ENCODE assay signal across 35 cellular contexts in the genomic region with DNA sequence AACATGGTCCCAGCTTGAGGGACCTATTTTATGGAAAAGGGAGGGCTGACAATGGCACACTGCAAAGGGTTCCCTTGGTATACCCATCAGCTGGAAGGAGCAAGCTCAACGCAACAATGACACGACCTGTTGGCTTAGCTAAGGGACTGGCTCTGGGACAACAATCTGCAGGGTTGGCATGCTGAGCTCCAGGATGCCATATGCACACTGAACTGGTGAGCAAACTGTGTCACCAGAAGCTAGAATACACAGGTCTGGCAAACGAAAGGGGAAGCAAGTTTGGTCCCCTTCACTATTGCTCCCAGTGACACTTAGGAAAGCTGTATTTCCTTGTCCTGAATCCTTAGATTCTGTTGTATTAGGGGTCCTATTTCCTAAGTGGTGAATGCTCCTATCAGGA. TPM values are rescaled to one million over a fixed set of nuclear protein-coding genes. Genes with fewer than 3 reads are reported as not detected.
"Had no signal": no experiment of that assay in that cellular context is flagged by ENCODE, and none has a peak within 500 bp of the region (broad histone marks: within the 10 kb centered on the region; RNA-seq: fewer than 3 reads in every experiment).

No MANE protein-coding gene starts in this region.

- H3K27ac Mint-ChIP-seq: activated B cell treated with CpG ODN at 0.5 μM for 24 hours; activated CD4-positive, alpha-beta memory T cell treated with anti-CD3 and anti-CD28 coated beads for 36 hours; activated CD4-positive, alpha-beta T cell treated with anti-CD3 and anti-CD28 coated beads, Interleukin-2, amount 10 ng/mL, durations not matched to agents 24 days and 14 days; activated CD8-positive, alpha-beta T cell treated with anti-CD3 and anti-CD28 coated beads for 36 hours; activated naive CD4-positive, alpha-beta T cell treated with anti-CD3 and anti-CD28 coated beads for 36 hours; activated naive CD4-positive, alpha-beta T cell treated with anti-CD3 and anti-CD28 coated beads, Interleukin-2, amount 50 U/mL, for 72 hours; activated naive CD8-positive, alpha-beta T cell treated with anti-CD3 and anti-CD28 coated beads for 36 hours; activated T-cell treated with anti-CD3 and anti-CD28 coated beads, Interleukin-2, amount 50 U/mL, for 72 hours; activated T-helper 1 cell treated with anti-CD3 and anti-CD28 coated beads, Interleukin-12 subunit alpha, Interleukin-12 subunit beta, Interleukin-2, Interleukin-4 antibody, amounts not matched to agents 30 ng/mL and 10 ng/mL and 1 ng/mL, durations not matched to agents 14 hours and 24 hours and 36 hours; activated T-helper 17 cell treated with anti-CD3 and anti-CD28 coated beads, Interleukin-2, amount 50 U/mL, for 72 hours; T-helper 1 cell treated with Interleukin-12 subunit alpha and Interleukin-12 subunit beta and Interleukin-4 antibody, amounts not matched to agents 30 μg/mL and 1 μg/mL, for 36 hours; T-helper 2 cell treated with Interferon-gamma antibody and Interleukin-4, amounts not matched to agents 5 μg/mL and 100 μg/mL, for 36 hours had no signal

- H3K4me3 ChIP-seq: adrenal gland, body of pancreas, breast epithelium had no signal

- H3K4me3 Mint-ChIP-seq: activated B cell treated with CpG ODN at 0.5 μM for 24 hours; activated CD4-positive, alpha-beta memory T cell treated with anti-CD3 and anti-CD28 coated beads for 36 hours; activated CD4-positive, alpha-beta T cell treated with anti-CD3 and anti-CD28 coated beads, Interleukin-2, amount 10 ng/mL, durations not matched to agents 24 days and 14 days; activated CD8-positive, alpha-beta T cell treated with anti-CD3 and anti-CD28 coated beads for 36 hours; activated naive CD4-positive, alpha-beta T cell treated with anti-CD3 and anti-CD28 coated beads for 36 hours; activated naive CD8-positive, alpha-beta T cell treated with anti-CD3 and anti-CD28 coated beads for 36 hours; activated T-cell treated with anti-CD3 and anti-CD28 coated beads, Interleukin-2, amount 50 U/mL, for 4 hours; activated T-cell treated with anti-CD3 and anti-CD28 coated beads, Interleukin-2, amount 50 U/mL, for 72 hours; activated T-helper 1 cell treated with anti-CD3 and anti-CD28 coated beads, Interleukin-12 subunit alpha, Interleukin-12 subunit beta, Interleukin-2, Interleukin-4 antibody, amounts not matched to agents 30 ng/mL and 10 ng/mL and 1 ng/mL, durations not matched to agents 14 hours and 24 hours and 36 hours; activated T-helper 17 cell treated with anti-CD3 and anti-CD28 coated beads, Interleukin-2, amount 50 U/mL, for 72 hours; T-helper 1 cell treated with Interleukin-12 subunit alpha and Interleukin-12 subunit beta and Interleukin-4 antibody, amounts not matched to agents 30 μg/mL and 1 μg/mL, for 36 hours; T-helper 2 cell treated with Interferon-gamma antibody and Interleukin-4, amounts not matched to agents 5 μg/mL and 100 μg/mL, for 36 hours had no signal

- H3K36me3 ChIP-seq: adrenal gland, brain microvascular endothelial cell, breast epithelium had no signal

- H3K36me3 Mint-ChIP-seq: activated CD4-positive, alpha-beta memory T cell treated with anti-CD3 and anti-CD28 coated beads for 36 hours; activated naive CD4-positive, alpha-beta T cell treated with anti-CD3 and anti-CD28 coated beads, Interleukin-2, amount 50 U/mL, for 72 hours; activated naive CD8-positive, alpha-beta T cell treated with anti-CD3 and anti-CD28 coated beads for 36 hours had no signal

- H3K27me3 ChIP-seq: adrenal gland, body of pancreas, brain microvascular endothelial cell, breast epithelium had no signal

- H3K4me1 ChIP-seq: adrenal gland, body of pancreas, breast epithelium had no signal

- DNase-seq: activated B cell treated with CpG ODN at 0.5 μM for 24 hours; activated CD4-positive, alpha-beta memory T cell treated with anti-CD3 and anti-CD28 coated beads for 36 hours; activated CD4-positive, alpha-beta T cell treated with anti-CD3 and anti-CD28 coated beads for 4 hours; activated CD4-positive, alpha-beta T cell treated with anti-CD3 and anti-CD28 coated beads, Interleukin-2, amount 10 ng/mL, durations not matched to agents 24 days and 14 days; activated CD4-positive, alpha-beta T cell treated with anti-CD3 and anti-CD28 coated beads, Interleukin-2, amount 50 U/mL, for 1 hour; activated CD4-positive, alpha-beta T cell treated with anti-CD3 and anti-CD28 coated beads, Interleukin-2, amount 50 U/mL, for 4 hours; activated CD4-positive, CD25-positive, alpha-beta regulatory T cell treated with anti-CD3 and anti-CD28 coated beads, Interleukin-2, amount 50 U/mL, for 72 hours; activated CD8-positive, alpha-beta memory T cell treated with anti-CD3 and anti-CD28 coated beads, Interleukin-2, amount 50 U/mL, for 4 hours; activated CD8-positive, alpha-beta T cell treated with anti-CD3 and anti-CD28 coated beads for 36 hours; activated effector memory CD4-positive, alpha-beta T cell treated with anti-CD3 and anti-CD28 coated beads, Interleukin-2, amount 50 U/mL, for 16 hours; activated gamma-delta T cell treated with Interleukin-2 at 50 U/mL for 16 hours; activated naive CD4-positive, alpha-beta T cell; activated naive CD4-positive, alpha-beta T cell treated with anti-CD3 and anti-CD28 coated beads for 36 hours; activated naive CD4-positive, alpha-beta T cell treated with anti-CD3 and anti-CD28 coated beads, Interleukin-2, amount 50 U/mL, for 16 hours; activated naive CD8-positive, alpha-beta T cell treated with anti-CD3 and anti-CD28 coated beads for 36 hours; activated T-cell treated with anti-CD3 and anti-CD28 coated beads for 4 hours; activated T-cell treated with anti-CD3 and anti-CD28 coated beads, Interleukin-2, amount 50 U/mL, for 1 hour; activated T-cell treated with anti-CD3 and anti-CD28 coated beads, Interleukin-2, amount 50 U/mL, for 4 hours; activated T-cell treated with anti-CD3 and anti-CD28 coated beads, Interleukin-2, amount 50 U/mL, for 72 hours; adrenal gland; amniotic stem cell; aorta; body of pancreas; brain microvascular endothelial cell; central memory CD4-positive, alpha-beta T cell; T-helper 1 cell; T-helper 2 cell; T-helper 9 cell had no signal

- H3K9me3 Mint-ChIP-seq: activated CD4-positive, alpha-beta memory T cell treated with anti-CD3 and anti-CD28 coated beads for 36 hours; activated CD4-positive, alpha-beta T cell treated with anti-CD3 and anti-CD28 coated beads, Interleukin-2, amount 10 ng/mL, durations not matched to agents 24 days and 14 days; activated CD8-positive, alpha-beta T cell treated with anti-CD3 and anti-CD28 coated beads for 36 hours; activated naive CD4-positive, alpha-beta T cell treated with anti-CD3 and anti-CD28 coated beads, Interleukin-2, amount 50 U/mL, for 72 hours; activated naive CD8-positive, alpha-beta T cell treated with anti-CD3 and anti-CD28 coated beads for 36 hours; activated T-helper 1 cell treated with anti-CD3 and anti-CD28 coated beads, Interleukin-12 subunit alpha, Interleukin-12 subunit beta, Interleukin-2, Interleukin-4 antibody, amounts not matched to agents 30 ng/mL and 10 ng/mL and 1 ng/mL, durations not matched to agents 14 hours and 24 hours and 36 hours; activated T-helper 17 cell treated with anti-CD3 and anti-CD28 coated beads, Interleukin-2, amount 50 U/mL, for 72 hours; T-helper 1 cell treated with Interleukin-12 subunit alpha and Interleukin-12 subunit beta and Interleukin-4 antibody, amounts not matched to agents 30 μg/mL and 1 μg/mL, for 36 hours; T-helper 2 cell treated with Interferon-gamma antibody and Interleukin-4, amounts not matched to agents 5 μg/mL and 100 μg/mL, for 36 hours had no signal

- H3K27ac ChIP-seq: adrenal gland, body of pancreas, brain microvascular endothelial cell, breast epithelium, VCaP had no signal

- H3K4me1 Mint-ChIP-seq: activated B cell treated with CpG ODN at 0.5 μM for 24 hours; activated CD4-positive, alpha-beta T cell treated with anti-CD3 and anti-CD28 coated beads, Interleukin-2, amount 10 ng/mL, durations not matched to agents 24 days and 14 days; activated naive CD8-positive, alpha-beta T cell treated with anti-CD3 and anti-CD28 coated beads for 36 hours; activated T-helper 17 cell treated with anti-CD3 and anti-CD28 coated beads, Interleukin-2, amount 50 U/mL, for 72 hours had no signal

- H3K9me3 ChIP-seq: adrenal gland, body of pancreas had no signal

RNA-seq across cellular contexts. Expression of a gene that starts 38.0 kb away (rescaled TPM):
- total RNA-seq: activated CD4-positive, alpha-beta T cell treated with anti-CD3 and anti-CD28 coated beads, Interleukin-2, amount 10 ng/mL, durations not matched to agents 24 days and 14 days; activated CD8-positive, alpha-beta T cell treated with anti-CD3 and anti-CD28 coated beads for 36 hours; activated naive CD4-positive, alpha-beta T cell treated with anti-CD3 and anti-CD28 coated beads for 36 hours; activated naive CD4-positive, alpha-beta T cell treated with anti-CD3 and anti-CD28 coated beads, Interleukin-2, amount 50 U/mL, for 72 hours; activated naive CD8-positive, alpha-beta T cell treated with anti-CD3 and anti-CD28 coated beads for 36 hours; activated T-cell treated with anti-CD3 and anti-CD28 coated beads, Interleukin-2, amount 50 U/mL, for 72 hours; activated T-helper 1 cell treated with anti-CD3 and anti-CD28 coated beads, Interleukin-12 subunit alpha, Interleukin-12 subunit beta, Interleukin-2, Interleukin-4 antibody, amounts not matched to agents 30 ng/mL and 10 ng/mL and 1 ng/mL, durations not matched to agents 14 hours and 24 hours and 36 hours; activated T-helper 17 cell treated with anti-CD3 and anti-CD28 coated beads, Interleukin-2, amount 50 U/mL, for 72 hours had no signal
